1 cellular context compared by ENCODE assay signal in the genomic region with DNA sequence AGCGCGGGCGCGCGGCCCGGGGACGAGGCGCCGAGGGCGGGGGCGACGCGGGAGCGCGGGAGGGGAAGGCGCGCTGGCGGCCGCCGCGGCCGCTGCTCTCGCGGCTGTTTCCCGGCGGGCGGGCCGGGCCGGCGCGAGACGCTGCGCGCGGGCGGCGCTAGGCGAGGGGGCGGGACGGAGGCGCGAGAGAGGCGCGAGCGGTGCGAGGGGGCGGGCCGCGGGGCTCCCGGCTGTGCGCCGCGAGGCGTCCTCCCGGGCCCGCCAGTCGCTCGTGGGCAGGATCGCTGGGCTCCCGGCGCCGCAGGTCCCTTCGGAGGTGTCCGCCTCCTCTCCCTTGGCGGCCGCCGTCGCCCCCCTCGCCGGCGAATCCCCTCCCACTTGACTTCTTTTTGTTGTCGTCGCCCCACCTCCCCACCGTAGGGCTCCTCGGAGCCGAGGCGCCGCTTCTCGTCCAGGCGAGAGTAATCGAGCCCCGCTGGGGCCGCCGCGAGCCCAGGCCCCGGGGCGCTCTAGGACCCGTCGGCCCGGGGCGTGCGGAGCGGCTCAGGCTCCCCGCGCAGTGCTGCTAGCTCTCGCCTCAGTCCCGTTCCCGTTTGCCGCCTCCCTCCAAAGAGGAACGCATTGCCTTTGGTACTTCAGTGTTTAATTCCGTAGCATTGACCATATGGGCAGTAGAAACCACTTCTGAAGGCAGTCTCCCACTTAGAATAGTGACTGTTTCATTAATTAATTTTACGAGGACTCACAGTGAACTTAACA.
TF ChIP-seq lines count a peak whose summit lies in the region.

A gene (minus strand): TSS at position 110 of the 759 bp plus-strand sequence. CDS start 330 bp downstream, outside the sequence.

TF ChIP-seq in GM12878, 131 proteins besides CTCF, POLR2A, EP300 and RAD21 (continued from another document):
- TF ChIP-seq, protein P1, sequence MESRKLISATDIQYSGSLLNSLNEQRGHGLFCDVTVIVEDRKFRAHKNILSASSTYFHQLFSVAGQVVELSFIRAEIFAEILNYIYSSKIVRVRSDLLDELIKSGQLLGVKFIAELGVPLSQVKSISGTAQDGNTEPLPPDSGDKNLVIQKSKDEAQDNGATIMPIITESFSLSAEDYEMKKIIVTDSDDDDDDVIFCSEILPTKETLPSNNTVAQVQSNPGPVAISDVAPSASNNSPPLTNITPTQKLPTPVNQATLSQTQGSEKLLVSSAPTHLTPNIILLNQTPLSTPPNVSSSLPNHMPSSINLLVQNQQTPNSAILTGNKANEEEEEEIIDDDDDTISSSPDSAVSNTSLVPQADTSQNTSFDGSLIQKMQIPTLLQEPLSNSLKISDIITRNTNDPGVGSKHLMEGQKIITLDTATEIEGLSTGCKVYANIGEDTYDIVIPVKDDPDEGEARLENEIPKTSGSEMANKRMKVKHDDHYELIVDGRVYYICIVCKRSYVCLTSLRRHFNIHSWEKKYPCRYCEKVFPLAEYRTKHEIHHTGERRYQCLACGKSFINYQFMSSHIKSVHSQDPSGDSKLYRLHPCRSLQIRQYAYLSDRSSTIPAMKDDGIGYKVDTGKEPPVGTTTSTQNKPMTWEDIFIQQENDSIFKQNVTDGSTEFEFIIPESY (IDR thresholded peaks at IDR 0.05) = no peak
- TF ChIP-seq MEF2B (IDR thresholded peaks at IDR 0.05; ENCODE audit: partially characterized antibody, poor library complexity, severe bottlenecking) = peak; percentile 24
- TF ChIP-seq SMARCA5 (IDR thresholded peaks at IDR 0.05) = no peak; the same call in 1 of the 2 replicates
- TF ChIP-seq, protein P2, sequence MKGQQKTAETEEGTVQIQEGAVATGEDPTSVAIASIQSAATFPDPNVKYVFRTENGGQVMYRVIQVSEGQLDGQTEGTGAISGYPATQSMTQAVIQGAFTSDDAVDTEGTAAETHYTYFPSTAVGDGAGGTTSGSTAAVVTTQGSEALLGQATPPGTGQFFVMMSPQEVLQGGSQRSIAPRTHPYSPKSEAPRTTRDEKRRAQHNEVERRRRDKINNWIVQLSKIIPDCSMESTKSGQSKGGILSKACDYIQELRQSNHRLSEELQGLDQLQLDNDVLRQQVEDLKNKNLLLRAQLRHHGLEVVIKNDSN (IDR thresholded peaks at IDR 0.05; ENCODE audit: borderline replicate concordance, extremely low read length, insufficient read depth, low read depth, low read length) = no peak
- TF ChIP-seq EGR1 (IDR thresholded peaks at IDR 0.05; ENCODE audit: borderline replicate concordance in 1 of 2, low read depth in 2 of 2, low read length in 2 of 2) = peak in 1 of 2 experiments; percentile 78; a peak in 1 of 3 replicates
- TF ChIP-seq EED (IDR thresholded peaks at IDR 0.05; ENCODE audit: low read depth) = no peak
- TF ChIP-seq, protein P3, sequence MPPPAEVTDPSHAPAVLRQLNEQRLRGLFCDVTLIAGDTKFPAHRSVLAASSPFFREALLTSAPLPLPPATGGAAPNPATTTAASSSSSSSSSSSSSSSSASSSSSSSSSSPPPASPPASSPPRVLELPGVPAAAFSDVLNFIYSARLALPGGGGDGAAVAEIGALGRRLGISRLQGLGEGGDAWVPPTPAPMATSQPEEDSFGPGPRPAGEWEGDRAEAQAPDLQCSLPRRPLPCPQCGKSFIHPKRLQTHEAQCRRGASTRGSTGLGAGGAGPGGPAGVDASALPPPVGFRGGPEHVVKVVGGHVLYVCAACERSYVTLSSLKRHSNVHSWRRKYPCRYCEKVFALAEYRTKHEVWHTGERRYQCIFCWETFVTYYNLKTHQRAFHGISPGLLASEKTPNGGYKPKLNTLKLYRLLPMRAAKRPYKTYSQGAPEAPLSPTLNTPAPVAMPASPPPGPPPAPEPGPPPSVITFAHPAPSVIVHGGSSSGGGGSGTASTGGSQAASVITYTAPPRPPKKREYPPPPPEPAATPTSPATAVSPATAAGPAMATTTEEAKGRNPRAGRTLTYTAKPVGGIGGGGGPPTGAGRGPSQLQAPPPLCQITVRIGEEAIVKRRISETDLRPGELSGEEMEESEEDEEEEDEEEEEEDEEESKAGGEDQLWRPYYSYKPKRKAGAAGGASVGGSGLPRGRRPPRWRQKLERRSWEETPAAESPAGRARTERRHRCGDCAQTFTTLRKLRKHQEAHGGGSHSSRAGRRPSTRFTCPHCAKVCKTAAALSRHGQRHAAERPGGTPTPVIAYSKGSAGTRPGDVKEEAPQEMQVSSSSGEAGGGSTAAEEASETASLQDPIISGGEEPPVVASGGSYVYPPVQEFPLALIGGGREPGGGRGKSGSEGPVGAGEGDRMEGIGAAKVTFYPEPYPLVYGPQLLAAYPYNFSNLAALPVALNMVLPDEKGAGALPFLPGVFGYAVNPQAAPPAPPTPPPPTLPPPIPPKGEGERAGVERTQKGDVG (CRISPR knock-in tag; IDR thresholded peaks at IDR 0.05) = no peak
- TF ChIP-seq RCOR1 (conservative IDR thresholded peaks at IDR 0.05; ENCODE audit: low read depth, low read length) = no peak
- TF ChIP-seq YBX1 (IDR thresholded peaks at IDR 0.05) = no peak
- no peak for TF ChIP-seq BMI1 (IDR thresholded peaks at IDR 0.05; ENCODE audit: borderline replicate concordance)
- TF ChIP-seq RFX5 (IDR thresholded peaks at IDR 0.05; ENCODE audit: low read depth, low read length) = no peak
- TF ChIP-seq ZZZ3 (IDR thresholded peaks at IDR 0.05; ENCODE audit: control insufficient read depth, insufficient read length, low read depth) = no peak
- TF ChIP-seq SUZ12 (IDR thresholded peaks at IDR 0.05; ENCODE audit: unreplicated experiment) = no peak
- TF ChIP-seq MYB (IDR thresholded peaks at IDR 0.05; ENCODE audit: borderline replicate concordance, low read depth, low read length) = no peak
- no peak for TF ChIP-seq NFXL1 (IDR thresholded peaks at IDR 0.05; ENCODE audit: borderline replicate concordance)
- no peak for TF ChIP-seq ATF7 (IDR thresholded peaks at IDR 0.05; ENCODE audit: low read depth)
- TF ChIP-seq BCL11A (IDR thresholded peaks at IDR 0.05; ENCODE audit: low read depth, low read length) = no peak
- TF ChIP-seq, protein P4, sequence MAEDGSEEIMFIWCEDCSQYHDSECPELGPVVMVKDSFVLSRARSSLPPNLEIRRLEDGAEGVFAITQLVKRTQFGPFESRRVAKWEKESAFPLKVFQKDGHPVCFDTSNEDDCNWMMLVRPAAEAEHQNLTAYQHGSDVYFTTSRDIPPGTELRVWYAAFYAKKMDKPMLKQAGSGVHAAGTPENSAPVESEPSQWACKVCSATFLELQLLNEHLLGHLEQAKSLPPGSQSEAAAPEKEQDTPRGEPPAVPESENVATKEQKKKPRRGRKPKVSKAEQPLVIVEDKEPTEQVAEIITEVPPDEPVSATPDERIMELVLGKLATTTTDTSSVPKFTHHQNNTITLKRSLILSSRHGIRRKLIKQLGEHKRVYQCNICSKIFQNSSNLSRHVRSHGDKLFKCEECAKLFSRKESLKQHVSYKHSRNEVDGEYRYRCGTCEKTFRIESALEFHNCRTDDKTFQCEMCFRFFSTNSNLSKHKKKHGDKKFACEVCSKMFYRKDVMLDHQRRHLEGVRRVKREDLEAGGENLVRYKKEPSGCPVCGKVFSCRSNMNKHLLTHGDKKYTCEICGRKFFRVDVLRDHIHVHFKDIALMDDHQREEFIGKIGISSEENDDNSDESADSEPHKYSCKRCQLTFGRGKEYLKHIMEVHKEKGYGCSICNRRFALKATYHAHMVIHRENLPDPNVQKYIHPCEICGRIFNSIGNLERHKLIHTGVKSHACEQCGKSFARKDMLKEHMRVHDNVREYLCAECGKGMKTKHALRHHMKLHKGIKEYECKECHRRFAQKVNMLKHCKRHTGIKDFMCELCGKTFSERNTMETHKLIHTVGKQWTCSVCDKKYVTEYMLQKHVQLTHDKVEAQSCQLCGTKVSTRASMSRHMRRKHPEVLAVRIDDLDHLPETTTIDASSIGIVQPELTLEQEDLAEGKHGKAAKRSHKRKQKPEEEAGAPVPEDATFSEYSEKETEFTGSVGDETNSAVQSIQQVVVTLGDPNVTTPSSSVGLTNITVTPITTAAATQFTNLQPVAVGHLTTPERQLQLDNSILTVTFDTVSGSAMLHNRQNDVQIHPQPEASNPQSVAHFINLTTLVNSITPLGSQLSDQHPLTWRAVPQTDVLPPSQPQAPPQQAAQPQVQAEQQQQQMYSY (CRISPR knock-in tag; IDR thresholded peaks at IDR 0.05) = no peak
- no peak for TF ChIP-seq SMC3 (IDR thresholded peaks at IDR 0.05; ENCODE audit: borderline replicate concordance, low read length)
- TF ChIP-seq JUNB (IDR thresholded peaks at IDR 0.05) = no peak
- TF ChIP-seq SP1 (IDR thresholded peaks at IDR 0.05; ENCODE audit: low read depth, low read length) = peak; percentile 59
